Comparison of ENCODE assay signal across 23 cellular contexts in the genomic region with DNA sequence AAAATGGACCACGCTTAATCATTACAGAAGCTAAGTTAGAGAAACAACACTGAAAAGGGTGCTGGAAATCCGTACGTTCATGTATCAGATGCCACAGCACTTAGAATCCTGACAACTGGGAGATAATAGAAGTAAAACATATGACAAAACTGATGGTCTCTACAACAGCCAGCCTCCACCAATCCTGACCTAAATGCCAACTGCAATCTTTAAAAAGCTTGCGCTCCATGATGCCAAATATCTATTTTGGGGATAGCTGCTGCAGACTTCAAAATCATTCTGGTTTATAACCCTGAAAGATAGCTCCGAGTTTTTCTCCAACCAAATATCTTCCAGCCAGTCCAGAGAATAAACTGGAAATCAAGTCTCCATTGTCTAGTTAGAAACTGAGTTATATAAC.
"Had no signal": no experiment of that assay in that cellular context is flagged by ENCODE, and none has a peak within 500 bp of the region (broad histone marks: within the 10 kb centered on the region; RNA-seq: fewer than 3 reads in every experiment).

No MANE protein-coding gene starts in this region.

- DNase-seq: activated CD4-positive, alpha-beta T cell treated with anti-CD3 and anti-CD28 coated beads for 1 hour; activated CD8-positive, alpha-beta memory T cell treated with anti-CD3 and anti-CD28 coated beads for 24 hours; activated CD8-positive, alpha-beta memory T cell treated with anti-CD3 and anti-CD28 coated beads, Interleukin-2, amount 50 U/mL, for 4 hours; activated naive CD4-positive, alpha-beta T cell treated with Interleukin-2 at 50 U/mL for 16 hours; activated naive CD8-positive, alpha-beta T cell treated with anti-CD3 and anti-CD28 coated beads, Interleukin-2, amount 10 ng/mL, durations not matched to agents 7 days and 5 days; activated T-cell treated with anti-CD3 and anti-CD28 coated beads, Interleukin-2, amount 50 U/mL, for 24 hours; amygdala; body of pancreas; central memory CD4-positive, alpha-beta T cell; endodermal cell; esophagus squamous epithelium; gastrocnemius medialis; head of caudate nucleus; natural killer cell; stimulated activated CD4-positive, alpha-beta T cell treated with anti-CD3 and anti-CD28 coated beads, Interleukin-1b, Interleukin-23, amount 100 ng/mL, for 48 hours; substantia nigra; T-helper 1 cell; tibial artery; WERI-Rb-1 had no signal

- H3K4me1 Mint-ChIP-seq: activated T-helper 17 cell treated with anti-CD3 and anti-CD28 coated beads, Interleukin-2, amount 50 U/mL, for 72 hours had no signal

- H3K9me3 Mint-ChIP-seq: activated naive CD8-positive, alpha-beta T cell treated with anti-CD3 and anti-CD28 coated beads, Interleukin-2, amount 10 ng/mL, durations not matched to agents 7 days and 5 days; activated T-cell treated with anti-CD3 and anti-CD28 coated beads, Interleukin-2, amount 50 U/mL, for 24 hours; activated T-helper 17 cell treated with anti-CD3 and anti-CD28 coated beads, Interleukin-2, amount 50 U/mL, for 72 hours; endodermal cell; natural killer cell; stimulated activated naive CD8-positive, alpha-beta T cell treated with anti-CD3 and anti-CD28 coated beads, Interleukin-15, Interleukin-2, amounts not matched to agents 100 ng/mL and 50 ng/mL, for 24 hours had no signal

- H3K36me3 Mint-ChIP-seq: natural killer cell had no signal

- ATAC-seq: activated T-helper 17 cell treated with anti-CD3 and anti-CD28 coated beads, Interleukin-2, amount 50 U/mL, for 72 hours; body of pancreas; gastrocnemius medialis; natural killer cell had no signal

- H3K27me3 Mint-ChIP-seq: activated naive CD8-positive, alpha-beta T cell treated with anti-CD3 and anti-CD28 coated beads, Interleukin-2, amount 10 ng/mL, durations not matched to agents 7 days and 5 days; activated T-cell treated with anti-CD3 and anti-CD28 coated beads, Interleukin-2, amount 50 U/mL, for 24 hours; activated T-helper 17 cell treated with anti-CD3 and anti-CD28 coated beads, Interleukin-2, amount 50 U/mL, for 72 hours; stimulated activated naive CD8-positive, alpha-beta T cell treated with anti-CD3 and anti-CD28 coated beads, Interleukin-15, Interleukin-2, amounts not matched to agents 100 ng/mL and 50 ng/mL, for 24 hours had no signal

- H3K36me3 ChIP-seq: gastrocnemius medialis, tibial artery had no signal

- H3K4me3 ChIP-seq: body of pancreas, coronary artery, esophagus squamous epithelium, gastrocnemius medialis, skin epidermis, tibial artery had no signal

- H3K27ac ChIP-seq: body of pancreas, coronary artery, esophagus squamous epithelium, skin epidermis, tibial artery, WERI-Rb-1 had no signal

- H3K9me3 ChIP-seq: body of pancreas, esophagus squamous epithelium, gastrocnemius medialis, tibial artery had no signal

- H3K4me3 Mint-ChIP-seq: activated naive CD8-positive, alpha-beta T cell treated with anti-CD3 and anti-CD28 coated beads, Interleukin-2, amount 10 ng/mL, durations not matched to agents 7 days and 5 days; activated T-cell treated with anti-CD3 and anti-CD28 coated beads, Interleukin-2, amount 50 U/mL, for 24 hours; activated T-helper 17 cell treated with anti-CD3 and anti-CD28 coated beads, Interleukin-2, amount 50 U/mL, for 72 hours; endodermal cell; natural killer cell; stimulated activated naive CD8-positive, alpha-beta T cell treated with anti-CD3 and anti-CD28 coated beads, Interleukin-15, Interleukin-2, amounts not matched to agents 100 ng/mL and 50 ng/mL, for 24 hours had no signal

- H3K27me3 ChIP-seq: body of pancreas, esophagus squamous epithelium, gastrocnemius medialis, tibial artery had no signal

- H3K27ac Mint-ChIP-seq: activated naive CD8-positive, alpha-beta T cell treated with anti-CD3 and anti-CD28 coated beads, Interleukin-2, amount 10 ng/mL, durations not matched to agents 7 days and 5 days; activated T-cell treated with anti-CD3 and anti-CD28 coated beads, Interleukin-2, amount 50 U/mL, for 24 hours; activated T-helper 17 cell treated with anti-CD3 and anti-CD28 coated beads, Interleukin-2, amount 50 U/mL, for 72 hours; endodermal cell; natural killer cell; stimulated activated naive CD8-positive, alpha-beta T cell treated with anti-CD3 and anti-CD28 coated beads, Interleukin-15, Interleukin-2, amounts not matched to agents 100 ng/mL and 50 ng/mL, for 24 hours had no signal
